In genomic region chr3:184526158-184526483, GRCh38 we compare ENCODE assay signal across 10 cellular contexts. TPM values are rescaled to one million over a fixed set of nuclear protein-coding genes. Genes with fewer than 3 reads are reported as not detected.
A peak's percentile ranks its signal among the peaks of the same experiment; 100 is the strongest.
DNase-seq lines count a peak whose midpoint lies in the region; ATAC-seq, FAIRE-seq and TF ChIP-seq lines count a peak whose summit lies in the region.
"Had no signal": no experiment of that assay in that cellular context is flagged by ENCODE, and none has a peak within 500 bp of the region (broad histone marks: within the 10 kb centered on the region; RNA-seq: fewer than 3 reads in every experiment).

No MANE protein-coding gene starts in this region.

- BruUV-seq in A673 (replicated peaks; lab: Mats Ljungman, UMichigan) (no TSS peak), mammary epithelial cell (replicated peaks; lab: Mats Ljungman, UMichigan) (no TSS peak)

- POLR2A ChIA-PET in A673 (lab: Charles Lee; ENCODE audit: low non-redundant PET): no interaction called here
- POLR2A ChIA-PET in HEK293 (lab: Yijun Ruan, JAX): interaction anchor here (0.6 kb wide), 1 partner anchor 296 kb away, joined by 3 read pairs; no protein-coding TSS in a partner anchor

- no peak for DNase-seq in A673 (ENCODE audit: low spot score)
- no peak for DNase-seq in mammary epithelial cell
- DNase-seq in GM19239 (ENCODE audit: insufficient read length, low spot score): no peak
- DNase-seq in amygdala (lab: John Stamatoyannopoulos, UW): no peak
- no peak for DNase-seq in RPMI8226
- DNase-seq: EL had no signal

- H3K9me3 ChIP-seq in A673 (ENCODE audit: low read depth, low read length, poor library complexity, severe bottlenecking) (no peaks in the 10 kb centered on the region), HEK293 (ENCODE audit: control insufficient read depth, insufficient read depth, low read depth, low read length) (no peaks in the 10 kb centered on the region), mammary epithelial cell (replicated peaks; ENCODE audit: insufficient read depth, low read length) (no peaks in the 10 kb centered on the region), muscle layer of duodenum (ENCODE audit: control insufficient read depth in 1 of 2, low read length in 2 of 2) (no peaks in the 10 kb centered on the region)

- H3K4me1 ChIP-seq in A673 (ENCODE audit: insufficient read depth, low read length, poor library complexity, severe bottlenecking): peaks cover 10% of the 10 kb centered on the region
- no peaks in the 10 kb centered on the region for H3K4me1 ChIP-seq in HEK293 (ENCODE audit: control insufficient read depth, insufficient read depth, low read length)
- peaks cover 25% of the 10 kb centered on the region for H3K4me1 ChIP-seq in mammary epithelial cell (ENCODE audit: insufficient read depth, low read length)
- H3K4me1 ChIP-seq in muscle layer of duodenum (ENCODE audit: control insufficient read depth in 1 of 2, insufficient read depth in 2 of 2, low read length in 2 of 2): peaks cover 5 to 13% of the 10 kb centered on the region in 2 donors

- H3K4me3 ChIP-seq in A673 (ENCODE audit: low read depth, low read length, poor library complexity, severe bottlenecking): peak overlapping the region; percentile 47
- no peak overlapping the region for H3K4me3 ChIP-seq in HEK293 (ENCODE audit: low read depth, low read length)
- H3K4me3 ChIP-seq in mammary epithelial cell (replicated peaks in 1 of 3; ENCODE audit: insufficient read depth in 1 of 3, low read depth in 2 of 3, low read length in 3 of 3): peak overlapping the region; percentile 31 to 66 (median 48)
- peak overlapping the region; percentile 58 to 59 for H3K4me3 ChIP-seq in muscle layer of duodenum (ENCODE audit: low read depth in 1 of 2, low read length in 2 of 2)

- H3K9ac ChIP-seq in mammary epithelial cell (ENCODE audit: insufficient read depth, low read length): no peak overlapping the region

- H3K36me3 ChIP-seq in A673 (ENCODE audit: insufficient read depth, low read length, poor library complexity, severe bottlenecking): no peaks in the 10 kb centered on the region
- H3K36me3 ChIP-seq in HEK293 (ENCODE audit: control insufficient read depth in 2 of 2, insufficient read depth in 1 of 2, low read length in 2 of 2): no peaks in the 10 kb centered on the region
- no peaks in the 10 kb centered on the region for H3K36me3 ChIP-seq in mammary epithelial cell (ENCODE audit: insufficient read depth, low read length)
- no peaks in the 10 kb centered on the region for H3K36me3 ChIP-seq in muscle layer of duodenum (ENCODE audit: control insufficient read depth in 1 of 2, insufficient read depth in 2 of 2, low read length in 2 of 2)

- intact Hi-C loops in A673 (cut with micrococcal nuclease; ENCODE audit: unreplicated experiment): no loop called here
- intact Hi-C loops in mammary epithelial cell (cut with micrococcal nuclease): no loop called here

- H3K4me2 ChIP-seq in mammary epithelial cell (ENCODE audit: insufficient read depth, low read depth, low read length): peak overlapping the region; percentile 99

- dilution Hi-C loops in mammary epithelial cell (cut with HindIII; ENCODE audit: low sequenced_read_pairs): no loop called here

- no peak for ATAC-seq in GM19455 (IDR thresholded peaks at IDR 0.05; ENCODE audit: unreplicated experiment)

- H2AFZ ChIP-seq in mammary epithelial cell (ENCODE audit: low read depth, low read length): peak overlapping the region; percentile 99

- no peak for FAIRE-seq in GM19239 (lab: Jason Lieb, UNC)

- CTCF ChIA-PET in A673 (lab: Charles Lee): no interaction called here
- CTCF ChIA-PET in HEK293 (lab: Yijun Ruan, JAX): interaction anchor here (0.6 to 2.0 kb wide), 5 partner anchors 12 to 106 kb away, joined by 3 to 9 read pairs (median 4); no protein-coding TSS in a partner anchor
- CTCF ChIA-PET in mammary epithelial cell (lab: Charles Lee; ENCODE audit: low non-redundant PET): interaction anchor here (0.6 kb wide), 1 partner anchor 25 kb away, joined by 5 read pairs; no protein-coding TSS in a partner anchor

- no peaks in the 10 kb centered on the region for H4K20me1 ChIP-seq in mammary epithelial cell (ENCODE audit: insufficient read depth, low read length)

- no peak for TF ChIP-seq CTCF in A673 (conservative IDR thresholded peaks at IDR 0.05; ENCODE audit: low read depth, low read length)
- no peak for TF ChIP-seq CTCF in HEK293 (tag by site-specific recombination; IDR thresholded peaks at IDR 0.05)
- peak in 1 of 2 donors; percentile 15 for TF ChIP-seq CTCF in mammary epithelial cell (conservative IDR thresholded peaks at IDR 0.05 in 1 of 2, IDR thresholded peaks at IDR 0.05 in 1 of 2; ENCODE audit: extremely low read depth in 1 of 2, insufficient read depth in 1 of 2, low read depth in 1 of 2, low read length in 2 of 2)

- WGBS in mammary epithelial cell (ENCODE audit: low coverage, missing lambda C conversion rate): 16% methylated on average over 6 of the region's 7 CpGs

- no peak overlapping the region for H3K27ac ChIP-seq in A673 (ENCODE audit: low read depth, low read length, poor library complexity, severe bottlenecking)
- H3K27ac ChIP-seq in HEK293 (ENCODE audit: extremely low read depth, low read depth, low read length): peak overlapping the region; percentile 68; the same call in 1 of the 2 replicates
- H3K27ac ChIP-seq in mammary epithelial cell (ENCODE audit: insufficient read depth, low read depth, low read length): peak overlapping the region; percentile 57
- no peak overlapping the region for H3K27ac ChIP-seq in muscle layer of duodenum (ENCODE audit: low read length)

- H3K27me3 ChIP-seq in A673 (replicated peaks; ENCODE audit: insufficient read depth, low read depth, low read length, poor library complexity): peaks cover 87% of the 10 kb centered on the region
- no peaks in the 10 kb centered on the region for H3K27me3 ChIP-seq in mammary epithelial cell (ENCODE audit: insufficient read depth, low read length)
- peaks cover 14% of the 10 kb centered on the region for H3K27me3 ChIP-seq in muscle layer of duodenum (ENCODE audit: low read depth, low read length)

- in situ Hi-C loops in mammary epithelial cell (cut with MboI; ENCODE audit: low sequenced_read_pairs in 2 of 2): loop anchor here in 1 of 2 donors (5.0 kb wide), 1 partner anchor 54 kb away; no protein-coding TSS in a partner anchor

- no peaks in the 10 kb centered on the region for H3K79me2 ChIP-seq in mammary epithelial cell (ENCODE audit: insufficient read depth, low read length)

TF ChIP-seq in HEK293, 187 proteins besides CTCF, POLR2A, EP300 and RAD21:
- no peak for TF ChIP-seq ZNF777 (tag by site-specific recombination; IDR thresholded peaks at IDR 0.05; ENCODE audit: borderline replicate concordance)
- TF ChIP-seq ZXDB (tag by site-specific recombination; IDR thresholded peaks at IDR 0.05): 0 out of 2 replicates have a peak, but pooled peaks have one; percentile 14
- TF ChIP-seq ZBTB17 (tag by site-specific recombination; IDR thresholded peaks at IDR 0.05): peak; percentile 34; the same call in 1 of the 2 replicates
- no peak for TF ChIP-seq ZNF513 (tag by site-specific recombination; IDR thresholded peaks at IDR 0.05)
- 0 out of 2 replicates have a peak, but pooled peaks have one; percentile 29 for TF ChIP-seq YY1 (tag by site-specific recombination; IDR thresholded peaks at IDR 0.05)
- TF ChIP-seq ZNF654 (tag by site-specific recombination; IDR thresholded peaks at IDR 0.05; ENCODE audit: low read depth): no peak
- no peak for TF ChIP-seq GFI1B (tag by site-specific recombination; IDR thresholded peaks at IDR 0.05)
- no peak for TF ChIP-seq ZFP69B (tag by site-specific recombination; IDR thresholded peaks at IDR 0.05)
- 0 out of 2 replicates have a peak, but pooled peaks have one; percentile 34 for TF ChIP-seq ZNF341 (tag by site-specific recombination; IDR thresholded peaks at IDR 0.05; ENCODE audit: low read depth)

RNA-seq across cellular contexts. Expression of gene EPHB3, which starts 35.5 kb away (rescaled TPM):
- 15.6 and 19.4 TPM in 2 replicates for total RNA-seq in A673 (2021)
- 10 to 100 TPM; 17.6 to 45.2 TPM for total RNA-seq in mammary epithelial cell
- polyA plus RNA-seq in mammary epithelial cell: 8.2 TPM
- polyA minus RNA-seq in mammary epithelial cell: 16.6 TPM
- total RNA-seq: natural killer cell treated with Interleukin-12 subunit alpha and Interleukin-12 subunit beta and Interleukin-15 and Interleukin-18, amount 100 ng/mL, for 72 hours had no signal

Comparison
In these comparisons a context has a peak if more than half of its experiments do, and no peak if none do; other contexts are left out.
1. H3K27ac ChIP-seq: peak in HEK293 (single experiment) and mammary epithelial cell (single experiment); none in A673 (single experiment) and muscle layer of duodenum (single experiment).